In genomic region chr4:26626658-26627057, GRCh38 we compare ENCODE assay signal across 4 cellular contexts. TPM values are rescaled to one million over a fixed set of nuclear protein-coding genes. Genes with fewer than 3 reads are reported as not detected.
DNase-seq lines count a peak whose midpoint lies in the region; ATAC-seq, FAIRE-seq and TF ChIP-seq lines count a peak whose summit lies in the region.
"Not testable (repeated sequence)": the region's sequence is repeated elsewhere in the genome, so short reads cannot be mapped to it uniquely, and the experiment has no call there.

No MANE protein-coding gene starts in this region.

- H3K4me1 Mint-ChIP-seq in WTC11, result not testable (repeated sequence)

- POLR2A ChIA-PET in WTC11 (lab: Charles Lee), result not testable (repeated sequence)

- TF ChIP-seq CTCF in WTC11 (IDR thresholded peaks at IDR 0.05), result not testable (repeated sequence)

- not testable (repeated sequence) for ATAC-seq in WTC11

- DNase-seq in WTC11 (ENCODE audit: low spot score); frontal cortex (ENCODE audit: low spot score in 2 of 2): not testable (repeated sequence)

- not testable (repeated sequence) for H3K4me3 Mint-ChIP-seq in WTC11

- H3K27me3 Mint-ChIP-seq in WTC11 (ENCODE audit: low read depth), result not testable (repeated sequence)

- H3K36me3 Mint-ChIP-seq in WTC11, result not testable (repeated sequence)

- peaks cover 11% of the 10 kb centered on the region for H3K9me3 Mint-ChIP-seq in WTC11

- H3K27ac Mint-ChIP-seq in WTC11, result not testable (repeated sequence)

- CTCF ChIA-PET in WTC11 (lab: Charles Lee), result not testable (repeated sequence)

- peak; percentile 25 for FAIRE-seq in A204.1 (lab: Jason Lieb, UNC)
- FAIRE-seq in G401.6 (lab: Jason Lieb, UNC), result peak; percentile 25
- peak; percentile 45 for FAIRE-seq in frontal cortex (lab: Jason Lieb, UNC)

TF ChIP-seq in WTC11, 78 proteins besides CTCF, POLR2A, EP300 and RAD21:
- TF ChIP-seq HMGA2 (CRISPR knock-in tag; IDR thresholded peaks at IDR 0.05), result peak; percentile 98

RNA-seq across cellular contexts. Expression of gene TBC1D19, which starts 42.8 kb away (rescaled TPM):
- total RNA-seq in WTC11 (2021) (2.1 to 3.1 TPM (median 2.8 TPM) in 3 replicates), frontal cortex (111 TPM)

Comparison
In these comparisons a context has a peak if more than half of its experiments do, and no peak if none do; other contexts are left out.
1. RNA of gene TBC1D19, which starts 42.8 kb away (total RNA-seq): 111 TPM in frontal cortex (single experiment); 2.1 to 3.1 TPM in WTC11; every median in the first group is over 10 times any median in the second.